13 cellular contexts compared by ENCODE assay signal in the genomic region with DNA sequence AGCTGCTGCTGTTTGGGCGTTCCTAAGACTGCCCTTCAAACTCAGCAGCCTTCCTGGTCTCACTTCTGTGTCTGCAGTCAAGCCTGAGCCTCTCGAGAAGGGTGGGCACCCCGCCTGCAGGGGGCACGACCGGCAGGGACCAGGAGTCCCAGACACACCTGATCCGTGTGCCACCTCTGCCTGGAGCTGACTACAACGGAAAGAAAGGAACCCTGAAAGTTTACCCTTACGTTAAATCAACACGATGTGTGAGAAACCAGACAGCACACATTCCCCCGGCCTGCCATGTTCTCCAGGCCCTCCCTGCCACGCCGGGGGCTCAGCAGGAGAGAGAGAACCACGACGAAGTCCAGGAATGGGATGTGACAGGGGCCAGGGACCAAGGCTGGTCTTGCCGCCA. TPM values are rescaled to one million over a fixed set of nuclear protein-coding genes. Genes with fewer than 3 reads are reported as not detected.
A peak's percentile ranks its signal among the peaks of the same experiment; 100 is the strongest.
DNase-seq lines count a peak whose midpoint lies in the region; ATAC-seq and TF ChIP-seq lines count a peak whose summit lies in the region.
"Had no signal": no experiment of that assay in that cellular context is flagged by ENCODE, and none has a peak within 500 bp of the region (broad histone marks: within the 10 kb centered on the region; RNA-seq: fewer than 3 reads in every experiment).

No MANE protein-coding gene starts in this region.

- no peak overlapping the region for H3K4me3 ChIP-seq in osteoblast (ENCODE audit: insufficient read depth, low read length)

- H3K9me3 Mint-ChIP-seq in central memory CD8-positive, alpha-beta T cell, result no peaks in the 10 kb centered on the region
- H3K9me3 Mint-ChIP-seq in MCF 10A (ENCODE audit: unreplicated experiment), result no peaks in the 10 kb centered on the region
- H3K9me3 Mint-ChIP-seq: CD4-positive, CD25-positive, alpha-beta regulatory T cell had no signal

- H3K4me3 Mint-ChIP-seq in central memory CD8-positive, alpha-beta T cell, result no peak overlapping the region
- no peak overlapping the region for H3K4me3 Mint-ChIP-seq in MCF 10A (ENCODE audit: unreplicated experiment)
- H3K4me3 Mint-ChIP-seq: CD4-positive, CD25-positive, alpha-beta regulatory T cell had no signal

- peaks cover 8% of the 10 kb centered on the region for H3K4me1 ChIP-seq in osteoblast (ENCODE audit: insufficient read depth, low read length)

- BruUV-seq in MCF 10A (replicated peaks; lab: Mats Ljungman, UMichigan), result no TSS peak

- no peak overlapping the region for H3K27ac ChIP-seq in osteoblast (ENCODE audit: low read depth, low read length)
- H3K27ac ChIP-seq: 22Rv1 had no signal

- POLR2A ChIA-PET in MCF 10A (lab: Yijun Ruan, JAX), result interaction anchor here (3.2 kb wide), 1 partner anchor 14 kb away, joined by 10 read pairs; a partner anchor contains a TSS

- TF ChIP-seq CTCF in osteoblast (IDR thresholded peaks at IDR 0.05; ENCODE audit: extremely low read depth, low read depth, low read length), result no peak
- TF ChIP-seq CTCF in MCF 10A (IDR thresholded peaks at IDR 0.05; ENCODE audit: unreplicated experiment), result no peak

- H4K20me1 ChIP-seq in osteoblast (ENCODE audit: insufficient read depth, low read length), result peaks cover 12% of the 10 kb centered on the region

- no peaks in the 10 kb centered on the region for H3K9me3 ChIP-seq in osteoblast (ENCODE audit: low read depth, low read length)

- ATAC-seq in Right ventricle myocardium inferior, result no peak
- no peak for ATAC-seq in central memory CD8-positive, alpha-beta T cell (replicated peaks; ENCODE audit: extremely low read depth, poor library complexity, severe bottlenecking)
- no peak for ATAC-seq in HG02884 (IDR thresholded peaks at IDR 0.05; ENCODE audit: unreplicated experiment)
- ATAC-seq: HCT116 had no signal

- peaks cover 19% of the 10 kb centered on the region for H3K36me3 Mint-ChIP-seq in central memory CD8-positive, alpha-beta T cell (ENCODE audit: insufficient read depth)
- peaks cover 23% of the 10 kb centered on the region for H3K36me3 Mint-ChIP-seq in MCF 10A (ENCODE audit: insufficient read depth, unreplicated experiment)

- no peak overlapping the region for H3K4me2 ChIP-seq in osteoblast (ENCODE audit: insufficient read depth, low read length)

- intact Hi-C loops in Right ventricle myocardium inferior (cut with DNase I), result no loop called here
- intact Hi-C loops in cardiac septum (cut with DNase I), result no loop called here
- intact Hi-C loops in MCF 10A (cut with micrococcal nuclease), result no loop called here

- H3K27ac Mint-ChIP-seq in central memory CD8-positive, alpha-beta T cell (ENCODE audit: low read depth), result peak overlapping the region; percentile 53
- H3K27ac Mint-ChIP-seq in MCF 10A (ENCODE audit: low read depth, unreplicated experiment), result no peak overlapping the region
- H3K27ac Mint-ChIP-seq: CD4-positive, CD25-positive, alpha-beta regulatory T cell had no signal

- H3K4me1 Mint-ChIP-seq in central memory CD8-positive, alpha-beta T cell, result peaks cover 30% of the 10 kb centered on the region
- peaks cover 27% of the 10 kb centered on the region for H3K4me1 Mint-ChIP-seq in MCF 10A (ENCODE audit: insufficient read depth, unreplicated experiment)

- no peaks in the 10 kb centered on the region for H3K27me3 ChIP-seq in osteoblast (ENCODE audit: insufficient read depth, low read length)

- H3K36me3 ChIP-seq in osteoblast (ENCODE audit: insufficient read depth, low read length), result peaks cover 31% of the 10 kb centered on the region

- CTCF ChIA-PET in MCF 10A (lab: Yijun Ruan, JAX), result interaction anchor here (0.6 kb wide), 1 partner anchor 372 kb away, joined by 3 read pairs; no protein-coding TSS in a partner anchor

- peaks cover 56% of the 10 kb centered on the region for H3K79me2 ChIP-seq in osteoblast (ENCODE audit: insufficient read depth, low read length)

- H2AFZ ChIP-seq in osteoblast (ENCODE audit: low read length), result no peak overlapping the region

- DNase-seq in Right ventricle myocardium inferior (ENCODE audit: missing footprints) (peak; percentile 27), cardiac septum (ENCODE audit: low spot score) (no peak), osteoblast (ENCODE audit: insufficient read length, low spot score, missing footprints) (peak; percentile 46), MCF 10A (ENCODE audit: unreplicated experiment) (no peak)
- DNase-seq in central memory CD8-positive, alpha-beta T cell (ENCODE audit: low spot score in 2 of 2), result no peak
- no peak for DNase-seq in effector CD4-positive, alpha-beta T cell
- DNase-seq: Calu3; CD4-positive, CD25-positive, alpha-beta regulatory T cell; DMS 273 treated with DMSO at 0.1 percent for 48 hours; IMR-90 had no signal

- no peaks in the 10 kb centered on the region for H3K27me3 Mint-ChIP-seq in central memory CD8-positive, alpha-beta T cell
- H3K27me3 Mint-ChIP-seq in MCF 10A (ENCODE audit: insufficient read depth, unreplicated experiment), result no peaks in the 10 kb centered on the region
- H3K27me3 Mint-ChIP-seq: CD4-positive, CD25-positive, alpha-beta regulatory T cell had no signal

RNA-seq across cellular contexts. Expression of a gene that starts 5.0 kb away (rescaled TPM):
- 19.1 TPM for total RNA-seq in Right ventricle myocardium inferior
- total RNA-seq in cardiac septum, result 13.5 TPM
- 66.2 and 72.2 TPM in 2 replicates for total RNA-seq in osteoblast
- total RNA-seq in MCF 10A (2022), result 25.2 and 32.0 TPM in 2 replicates

RNA-seq across cellular contexts. Expression of a gene that starts 14.3 kb away (rescaled TPM):
- total RNA-seq in Right ventricle myocardium inferior (20.7 TPM), cardiac septum (15.6 TPM), osteoblast (21.4 and 21.5 TPM in 2 replicates), MCF 10A (2022) (26.9 and 32.1 TPM in 2 replicates)

RNA-seq across cellular contexts. Expression of a gene that starts 14.3 kb away (rescaled TPM):
- total RNA-seq in Right ventricle myocardium inferior (13.6 TPM), cardiac septum (9.6 TPM), osteoblast (18.5 and 21.8 TPM in 2 replicates), MCF 10A (2022) (20.3 and 27.2 TPM in 2 replicates)

Comparison
In these comparisons a context has a peak if more than half of its experiments do, and no peak if none do; other contexts are left out.
1. DNase-seq: peak in Right ventricle myocardium inferior (single experiment) and osteoblast (single experiment); none in cardiac septum (single experiment), central memory CD8-positive, alpha-beta T cell (0 of 2), MCF 10A (single experiment) and effector CD4-positive, alpha-beta T cell (single experiment).